ENCODE assay signal across 12 cellular contexts in genomic region chr2:210873631-210874030, GRCh38.
"Had no signal": no experiment of that assay in that cellular context is flagged by ENCODE, and none has a peak within 500 bp of the region (broad histone marks: within the 10 kb centered on the region; RNA-seq: fewer than 3 reads in every experiment).

No MANE protein-coding gene starts in this region.

- H3K27ac ChIP-seq: ascending aorta, esophagus muscularis mucosa, lower lobe of right lung, parathyroid adenoma, testis, VCaP had no signal

- H3K4me3 ChIP-seq: ascending aorta, esophagus muscularis mucosa, lower lobe of right lung, testis had no signal

- H3K79me2 ChIP-seq: parathyroid adenoma had no signal

- H3K4me1 ChIP-seq: ascending aorta, esophagus muscularis mucosa, lower lobe of right lung, parathyroid adenoma, testis had no signal

- H3K9ac ChIP-seq: parathyroid adenoma had no signal

- ATAC-seq: left cardiac atrium; lower lobe of right lung; stimulated activated naive CD8-positive, alpha-beta T cell treated with anti-CD3 and anti-CD28 coated beads, Interleukin-15, amount 100 ng/mL, for 72 hours had no signal

- H3K27me3 ChIP-seq: ascending aorta, esophagus muscularis mucosa, testis had no signal

- H2AFZ ChIP-seq: parathyroid adenoma had no signal

- H3K36me3 ChIP-seq: ascending aorta, esophagus muscularis mucosa, lower lobe of right lung had no signal

- H3K9me3 ChIP-seq: ascending aorta, lower lobe of right lung, testis had no signal

- FAIRE-seq: endometrium had no signal

- DNase-seq: activated CD4-positive, alpha-beta memory T cell treated with anti-CD3 and anti-CD28 coated beads, Interleukin-2, amount 10 ng/mL, durations not matched to agents 7 days and 5 days; activated T-cell treated with anti-CD3 and anti-CD28 coated beads, Interleukin-2, amount 50 U/mL, for 48 hours; left cardiac atrium; lower lobe of right lung; stimulated activated CD4-positive, alpha-beta T cell treated with anti-CD3 and anti-CD28 coated beads, Interleukin-4, amount 100 ng/mL, for 4 hours; stimulated activated naive CD8-positive, alpha-beta T cell treated with anti-CD3 and anti-CD28 coated beads, Interleukin-15, amount 100 ng/mL, for 72 hours; testis had no signal
